Comparison of ENCODE assay signal across 1 cellular context in genomic region chr11:61994981-61995380, GRCh38.
TF ChIP-seq lines count a peak whose summit lies in the region.

No MANE protein-coding gene starts in this region.

TF ChIP-seq in HepG2, 621 proteins besides CTCF, POLR2A, EP300 and RAD21 (continued from another document):
- TF ChIP-seq LRRFIP1 (CRISPR knock-in tag; conservative IDR thresholded peaks at IDR 0.05) (no peak), HOXD1 (CRISPR knock-in tag; IDR thresholded peaks at IDR 0.05) (no peak), HOXA9 (CRISPR knock-in tag; IDR thresholded peaks at IDR 0.05; ENCODE audit: borderline replicate concordance) (no peak), ZNF468 (CRISPR knock-in tag; IDR thresholded peaks at IDR 0.05) (no peak), YEATS2 (CRISPR knock-in tag; IDR thresholded peaks at IDR 0.05; ENCODE audit: borderline replicate concordance) (no peak), ZNF674 (CRISPR knock-in tag; IDR thresholded peaks at IDR 0.05; ENCODE audit: low read depth) (no peak), SOX13 (IDR thresholded peaks at IDR 0.05) (no peak), SOX13 (CRISPR knock-in tag; conservative IDR thresholded peaks at IDR 0.05 in 1 of 2, IDR thresholded peaks at IDR 0.05 in 1 of 2) (peak in 1 of 2 experiments; percentile 69; a peak in 2 of 4 replicates), SP1 (IDR thresholded peaks at IDR 0.05) (no peak), SP1 (CRISPR knock-in tag; IDR thresholded peaks at IDR 0.05) (no peak), HNF4G (IDR thresholded peaks at IDR 0.05; ENCODE audit: borderline replicate concordance, low read depth, low read length) (peak; percentile 57), HNF4G (CRISPR knock-in tag; IDR thresholded peaks at IDR 0.05; ENCODE audit: borderline replicate concordance, low read depth) (no peak), RELA (CRISPR knock-in tag; IDR thresholded peaks at IDR 0.05) (no peak), ZNF770 (CRISPR knock-in tag; IDR thresholded peaks at IDR 0.05) (no peak), CEBPB (IDR thresholded peaks at IDR 0.05; ENCODE audit: borderline replicate concordance, low read depth, low read length) (0 out of 2 replicates have a peak, but pooled peaks have one; percentile 40), FOXJ3 (CRISPR knock-in tag; IDR thresholded peaks at IDR 0.05; ENCODE audit: borderline replicate concordance) (0 out of 2 replicates have a peak, but pooled peaks have one; percentile 33), ZNF446 (CRISPR knock-in tag; IDR thresholded peaks at IDR 0.05) (no peak), FOXA3 (CRISPR knock-in tag; IDR thresholded peaks at IDR 0.05) (peak; percentile 16; the same call in 1 of the 2 replicates), ETV5 (CRISPR knock-in tag; IDR thresholded peaks at IDR 0.05; ENCODE audit: borderline replicate concordance) (no peak), NFIB (CRISPR knock-in tag; IDR thresholded peaks at IDR 0.05; ENCODE audit: borderline replicate concordance) (no peak), ZNF660 (CRISPR knock-in tag; IDR thresholded peaks at IDR 0.05; ENCODE audit: borderline replicate concordance, low read depth) (no peak), ATF7 (IDR thresholded peaks at IDR 0.05) (0 out of 2 replicates have a peak, but pooled peaks have one; percentile 24), ATF7 (CRISPR knock-in tag; IDR thresholded peaks at IDR 0.05) (no peak)
- TF ChIP-seq, protein P1, sequence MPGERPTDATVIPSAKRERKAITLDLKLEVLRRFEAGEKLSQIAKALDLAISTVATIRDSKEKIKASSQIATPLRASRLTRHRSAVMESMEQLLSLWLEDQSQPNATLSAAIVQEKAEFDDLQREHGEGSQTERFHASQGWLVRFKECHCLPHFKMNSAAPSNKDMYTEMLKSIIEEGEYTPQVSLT (CRISPR knock-in tag; IDR thresholded peaks at IDR 0.05; ENCODE audit: borderline replicate concordance, low read depth) = no peak
